In the genomic region with DNA sequence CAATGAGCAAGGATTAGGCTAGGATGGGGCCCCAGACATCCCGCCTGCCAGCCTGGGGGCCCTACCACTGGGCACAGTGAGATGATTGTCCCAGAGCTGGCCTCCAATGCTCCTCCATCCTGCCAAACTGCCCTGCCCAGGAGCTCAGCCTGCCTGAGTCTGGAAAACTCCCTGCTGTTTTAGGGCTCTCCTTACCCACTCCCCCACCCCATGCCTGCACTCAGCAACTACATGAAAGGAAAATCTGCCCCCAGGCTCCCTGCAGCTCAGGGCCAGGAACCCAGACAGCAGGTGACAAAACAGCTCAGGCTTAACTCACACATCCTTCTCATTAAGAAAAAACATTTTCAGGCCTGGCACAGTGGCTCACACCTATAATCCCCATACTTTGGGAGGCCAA, we compare ENCODE assay signal across 1 cellular context.
TF ChIP-seq lines count a peak whose summit lies in the region.

No MANE protein-coding gene starts in this region.

TF ChIP-seq in H1, 55 proteins besides CTCF, POLR2A, EP300 and RAD21:
- TF ChIP-seq CREB1 (IDR thresholded peaks at IDR 0.05) (no peak), SIN3A (conservative IDR thresholded peaks at IDR 0.05 in 1 of 2, IDR thresholded peaks at IDR 0.05 in 1 of 2; ENCODE audit: low read depth in 1 of 2, low read length in 2 of 2) (no peak), RXRA (IDR thresholded peaks at IDR 0.05; ENCODE audit: insufficient read depth, low read depth, low read length) (no peak), KDM1A (IDR thresholded peaks at IDR 0.05; ENCODE audit: borderline replicate concordance, low read length) (no peak)
